ENCODE assay signal across 8 cellular contexts in genomic region chr12:112266473-112266872, GRCh38.
"Had no signal": no experiment of that assay in that cellular context is flagged by ENCODE, and none has a peak within 500 bp of the region (broad histone marks: within the 10 kb centered on the region; RNA-seq: fewer than 3 reads in every experiment).

No MANE protein-coding gene starts in this region.

- FAIRE-seq: G401.6, GM12878, GM12891, GM12892, GM18507, GM19239 had no signal

- ATAC-seq: GM12878 had no signal

- DNase-seq: GDM1, GF-D8 had no signal

- H3K4me3 ChIP-seq: GM12878 had no signal
